Comparison of ENCODE assay signal across 14 cellular contexts in genomic region chr9:110745656-110746055, GRCh38.
DNase-seq lines count a peak whose midpoint lies in the region; ATAC-seq, FAIRE-seq and TF ChIP-seq lines count a peak whose summit lies in the region.
"Had no signal": no experiment of that assay in that cellular context is flagged by ENCODE, and none has a peak within 500 bp of the region (broad histone marks: within the 10 kb centered on the region; RNA-seq: fewer than 3 reads in every experiment).

No MANE protein-coding gene starts in this region.

- intact Hi-C loops in tibial artery (cut with DNase I; ENCODE audit: low total_unique reads): no loop called here

- peak overlapping the region; percentile 88 to 89 for H3K27ac ChIP-seq in tibial artery
- peak overlapping the region in 1 of 2 donors; percentile 66 for H3K27ac ChIP-seq in small intestine (ENCODE audit: low read depth in 1 of 2, low read length in 1 of 2)
- H3K27ac ChIP-seq: 22Rv1, HL-60 had no signal

- H3K9me3 ChIP-seq in tibial artery (no peaks in the 10 kb centered on the region), small intestine (ENCODE audit: control insufficient read depth, low read depth) (no peaks in the 10 kb centered on the region)

- 16 to 39% (median 38%) methylated on average over 1 of the region's 1 CpG for WGBS in small intestine, 3 donors

- H3K27me3 ChIP-seq in tibial artery: no peaks in the 10 kb centered on the region
- H3K27me3 ChIP-seq in small intestine (ENCODE audit: control insufficient read depth in 2 of 2, insufficient read depth in 2 of 2, low read length in 2 of 2): no peaks in the 10 kb centered on the region

- peak; percentile 13 for DNase-seq in DMS 273 (lab: John Stamatoyannopoulos, UW; ENCODE audit: unreplicated experiment)
- DNase-seq in DMS 273 treated with DMSO at 0.1 percent for 48 hours (lab: John Stamatoyannopoulos, UW): no peak
- peak; percentile 46 for DNase-seq in astrocyte of the hippocampus (ENCODE audit: low read depth, low spot score)
- peak; percentile 87 for DNase-seq in fibroblast of the aortic adventitia (ENCODE audit: low read depth)
- DNase-seq in tibial artery: peak; percentile 41 to 67
- DNase-seq in Kasumi-1 (lab: John Stamatoyannopoulos, UW): no peak
- no peak for DNase-seq in small intestine
- DNase-seq: activated CD4-positive, alpha-beta memory T cell treated with anti-CD3 and anti-CD28 coated beads, Interleukin-2, amount 10 ng/mL, durations not matched to agents 7 days and 5 days; activated gamma-delta T cell; central memory CD4-positive, alpha-beta T cell; RPMI8226 had no signal

- H3K4me3 ChIP-seq in fibroblast of the aortic adventitia (ENCODE audit: low read depth, low read length) (no peak overlapping the region), tibial artery (no peak overlapping the region), small intestine (ENCODE audit: low read depth in 1 of 2, low read length in 2 of 2) (no peak overlapping the region)

- H3K36me3 ChIP-seq in tibial artery (no peaks in the 10 kb centered on the region), small intestine (ENCODE audit: control insufficient read depth in 2 of 2, insufficient read depth in 2 of 2, low read length in 2 of 2) (no peaks in the 10 kb centered on the region)

- TF ChIP-seq CTCF in fibroblast of the aortic adventitia (IDR thresholded peaks at IDR 0.05; ENCODE audit: insufficient read depth, low read length) (no peak), tibial artery (IDR thresholded peaks at IDR 0.05) (no peak)

- peaks cover 0 to 80% (median 32%) of the 10 kb centered on the region in 4 donors for H3K4me1 ChIP-seq in tibial artery
- peaks cover 0 to 4% of the 10 kb centered on the region in 2 donors for H3K4me1 ChIP-seq in small intestine (ENCODE audit: control insufficient read depth in 2 of 2, insufficient read depth in 1 of 2, low read depth in 1 of 2, low read length in 1 of 2)

- no peak for ATAC-seq in esophagus mucosa

- FAIRE-seq in small intestine (lab: Jason Lieb, UNC): no peak

Comparison
In these comparisons a context has a peak if more than half of its experiments do, and no peak if none do; other contexts are left out.
1. DNase-seq: peak in DMS 273 (single experiment), astrocyte of the hippocampus (single experiment), fibroblast of the aortic adventitia (single experiment) and tibial artery (2 of 2); none in DMS 273 treated with DMSO at 0.1 percent for 48 hours (single experiment), Kasumi-1 (0 of 2) and small intestine (single experiment).